20 cellular contexts compared by ENCODE assay signal in genomic region chrX:87397103-87397886, GRCh38.
"Had no signal": no experiment of that assay in that cellular context is flagged by ENCODE, and none has a peak within 500 bp of the region (broad histone marks: within the 10 kb centered on the region; RNA-seq: fewer than 3 reads in every experiment).

No MANE protein-coding gene starts in this region.

- H3K27ac ChIP-seq: neural progenitor cell, prostate gland, skin epidermis had no signal

- H3K9ac ChIP-seq: neural progenitor cell had no signal

- H3K36me3 Mint-ChIP-seq: neural progenitor cell had no signal

- ATAC-seq: activated CD8-positive, alpha-beta T cell treated with anti-CD3 and anti-CD28 coated beads, Interleukin-2, amount 10 ng/mL, durations not matched to agents 7 days and 5 days; left lobe of liver; right cardiac atrium; stimulated activated naive CD8-positive, alpha-beta T cell treated with anti-CD3 and anti-CD28 coated beads, Interleukin-15, amount 100 ng/mL, for 72 hours had no signal

- H3K4me3 Mint-ChIP-seq: activated CD8-positive, alpha-beta T cell treated with anti-CD3 and anti-CD28 coated beads, Interleukin-2, amount 10 ng/mL, durations not matched to agents 7 days and 5 days; activated T-cell treated with anti-CD3 and anti-CD28 coated beads, Interleukin-2, amount 50 U/mL, for 24 hours; neural progenitor cell; stimulated activated naive CD8-positive, alpha-beta T cell treated with anti-CD3 and anti-CD28 coated beads, Interleukin-15, amount 100 ng/mL, for 72 hours had no signal

- H3K27ac Mint-ChIP-seq: activated CD8-positive, alpha-beta T cell treated with anti-CD3 and anti-CD28 coated beads, Interleukin-2, amount 10 ng/mL, durations not matched to agents 7 days and 5 days; activated T-cell treated with anti-CD3 and anti-CD28 coated beads, Interleukin-2, amount 50 U/mL, for 24 hours; activated T-helper 2 cell treated with anti-CD3 and anti-CD28 coated beads, Interferon-gamma antibody, Interleukin-2, Interleukin-4, amounts not matched to agents 10 μg/mL and 5 μg/mL and 100 μg/mL, durations not matched to agents 14 hours and 24 hours and 36 hours; neural progenitor cell; stimulated activated naive CD8-positive, alpha-beta T cell treated with anti-CD3 and anti-CD28 coated beads, Interleukin-15, amount 100 ng/mL, for 72 hours had no signal

- H3K27me3 ChIP-seq: neural progenitor cell had no signal

- H3K4me1 Mint-ChIP-seq: stimulated activated naive CD8-positive, alpha-beta T cell treated with anti-CD3 and anti-CD28 coated beads, Interleukin-15, amount 100 ng/mL, for 72 hours had no signal

- H3K36me3 ChIP-seq: neural progenitor cell, prostate gland had no signal

- H3K4me2 ChIP-seq: neural progenitor cell had no signal

- H3K27me3 Mint-ChIP-seq: stimulated activated naive CD8-positive, alpha-beta T cell treated with anti-CD3 and anti-CD28 coated beads, Interleukin-15, amount 100 ng/mL, for 72 hours had no signal

- H3K4me1 ChIP-seq: prostate gland had no signal

- H2AFZ ChIP-seq: neural progenitor cell had no signal

- H3K4me3 ChIP-seq: lung, neural progenitor cell, prostate gland, skin epidermis had no signal

- DNase-seq: activated CD4-positive, alpha-beta T cell treated with anti-CD3 and anti-CD28 coated beads for 48 hours; activated CD4-positive, CD25-positive, alpha-beta regulatory T cell; activated CD8-positive, alpha-beta T cell treated with anti-CD3 and anti-CD28 coated beads, Interleukin-2, amount 10 ng/mL, durations not matched to agents 7 days and 5 days; activated naive CD4-positive, alpha-beta T cell treated with Interleukin-2 at 50 U/mL for 16 hours; activated T-cell treated with anti-CD3 and anti-CD28 coated beads, Interleukin-2, amount 50 U/mL, for 24 hours; anterior cingulate cortex; effector CD4-positive, alpha-beta T cell; foreskin fibroblast; hippocampal formation; kidney; right cardiac atrium; stimulated activated CD4-positive, alpha-beta T cell treated with anti-CD3 and anti-CD28 coated beads, Interleukin-15, amount 100 ng/mL, for 24 hours; stimulated activated CD4-positive, alpha-beta T cell treated with anti-CD3 and anti-CD28 coated beads, Interleukin-2, amount 100 ng/mL, for 48 hours; stimulated activated naive CD8-positive, alpha-beta T cell treated with anti-CD3 and anti-CD28 coated beads, Interleukin-15, amount 100 ng/mL, for 72 hours had no signal

- H3K9me3 ChIP-seq: prostate gland had no signal
